Comparison of ENCODE assay signal across 1 cellular context in genomic region chr16:71837150-71837549, GRCh38.
TF ChIP-seq lines count a peak whose summit lies in the region.

No MANE protein-coding gene starts in this region.

TF ChIP-seq in K562, 482 proteins besides CTCF, POLR2A, EP300 and RAD21 (continued from another document and continues in another):
- TF ChIP-seq, protein P1, sequence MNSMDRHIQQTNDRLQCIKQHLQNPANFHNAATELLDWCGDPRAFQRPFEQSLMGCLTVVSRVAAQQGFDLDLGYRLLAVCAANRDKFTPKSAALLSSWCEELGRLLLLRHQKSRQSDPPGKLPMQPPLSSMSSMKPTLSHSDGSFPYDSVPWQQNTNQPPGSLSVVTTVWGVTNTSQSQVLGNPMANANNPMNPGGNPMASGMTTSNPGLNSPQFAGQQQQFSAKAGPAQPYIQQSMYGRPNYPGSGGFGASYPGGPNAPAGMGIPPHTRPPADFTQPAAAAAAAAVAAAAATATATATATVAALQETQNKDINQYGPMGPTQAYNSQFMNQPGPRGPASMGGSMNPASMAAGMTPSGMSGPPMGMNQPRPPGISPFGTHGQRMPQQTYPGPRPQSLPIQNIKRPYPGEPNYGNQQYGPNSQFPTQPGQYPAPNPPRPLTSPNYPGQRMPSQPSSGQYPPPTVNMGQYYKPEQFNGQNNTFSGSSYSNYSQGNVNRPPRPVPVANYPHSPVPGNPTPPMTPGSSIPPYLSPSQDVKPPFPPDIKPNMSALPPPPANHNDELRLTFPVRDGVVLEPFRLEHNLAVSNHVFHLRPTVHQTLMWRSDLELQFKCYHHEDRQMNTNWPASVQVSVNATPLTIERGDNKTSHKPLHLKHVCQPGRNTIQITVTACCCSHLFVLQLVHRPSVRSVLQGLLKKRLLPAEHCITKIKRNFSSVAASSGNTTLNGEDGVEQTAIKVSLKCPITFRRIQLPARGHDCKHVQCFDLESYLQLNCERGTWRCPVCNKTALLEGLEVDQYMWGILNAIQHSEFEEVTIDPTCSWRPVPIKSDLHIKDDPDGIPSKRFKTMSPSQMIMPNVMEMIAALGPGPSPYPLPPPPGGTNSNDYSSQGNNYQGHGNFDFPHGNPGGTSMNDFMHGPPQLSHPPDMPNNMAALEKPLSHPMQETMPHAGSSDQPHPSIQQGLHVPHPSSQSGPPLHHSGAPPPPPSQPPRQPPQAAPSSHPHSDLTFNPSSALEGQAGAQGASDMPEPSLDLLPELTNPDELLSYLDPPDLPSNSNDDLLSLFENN (IDR thresholded peaks at IDR 0.05; ENCODE audit: low read depth in 2 of 2, low read length in 2 of 2) = peak in 1 of 2 experiments; percentile 51; a peak in 1 of 4 replicates
- TF ChIP-seq PHB (CRISPR knock-in tag; IDR thresholded peaks at IDR 0.05) (no peak), KAT7 (CRISPR knock-in tag; IDR thresholded peaks at IDR 0.05; ENCODE audit: borderline replicate concordance) (no peak), TRIM24 (IDR thresholded peaks at IDR 0.05) (peak; percentile 49 to 74; a peak in 1 of 4 replicates), ZNF780A (CRISPR knock-in tag; IDR thresholded peaks at IDR 0.05) (no peak), POLR2AphosphoS5 (IDR thresholded peaks at IDR 0.05; ENCODE audit: control insufficient read depth, insufficient read depth, low read depth, low read length) (peak; percentile 57; the same call in 1 of the 2 replicates), CREB3 (tag; conservative IDR thresholded peaks at IDR 0.05; ENCODE audit: low read depth) (no peak), NEUROD1 (IDR thresholded peaks at IDR 0.05; ENCODE audit: borderline replicate concordance, low read depth, low read length, partially characterized antibody) (no peak), HMGN3 (IDR thresholded peaks at IDR 0.05; ENCODE audit: borderline replicate concordance, extremely low read depth, insufficient read length, low read depth, low read length) (no peak), ZNF431 (CRISPR knock-in tag; IDR thresholded peaks at IDR 0.05) (no peak), NFRKB (IDR thresholded peaks at IDR 0.05; ENCODE audit: low read depth) (no peak), CREBBP (IDR thresholded peaks at IDR 0.05; ENCODE audit: low read depth, low read length) (no peak), EGR1 (conservative IDR thresholded peaks at IDR 0.05) (no peak), KDM2B (CRISPR knock-in tag; IDR thresholded peaks at IDR 0.05) (no peak), ZNF146 (CRISPR knock-in tag; IDR thresholded peaks at IDR 0.05; ENCODE audit: unreplicated experiment) (no peak), SMARCA4 (IDR thresholded peaks at IDR 0.05) (peak; percentile 79), MAFK (IDR thresholded peaks at IDR 0.05; ENCODE audit: low read length) (peak; percentile 52; the same call in 1 of the 2 replicates), NFE2L1 (tag; IDR thresholded peaks at IDR 0.05; ENCODE audit: borderline replicate concordance, low read depth) (no peak), NBN (IDR thresholded peaks at IDR 0.05; ENCODE audit: low read depth) (no peak), KLF16 (IDR thresholded peaks at IDR 0.05) (no peak; the same call in 1 of the 2 replicates), CEBPB (tag; IDR thresholded peaks at IDR 0.05) (0 out of 2 replicates have a peak, but pooled peaks have one; percentile 14), GTF2E2 (tag; IDR thresholded peaks at IDR 0.05) (no peak), SLC30A9 (CRISPR knock-in tag; IDR thresholded peaks at IDR 0.05) (no peak), GMEB1 (CRISPR knock-in tag; IDR thresholded peaks at IDR 0.05) (0 out of 2 replicates have a peak, but pooled peaks have one; percentile 14), FOXA3 (CRISPR knock-in tag; conservative IDR thresholded peaks at IDR 0.05 in 1 of 2, IDR thresholded peaks at IDR 0.05 in 1 of 2) (peak in 1 of 2 experiments; percentile 38; a peak in 1 of 4 replicates), TAF15 (IDR thresholded peaks at IDR 0.05; ENCODE audit: low read depth, low read length) (no peak), TEAD4 (IDR thresholded peaks at IDR 0.05; ENCODE audit: low read length) (peak; percentile 89), TEAD4 (CRISPR knock-in tag; IDR thresholded peaks at IDR 0.05; ENCODE audit: borderline replicate concordance) (no peak), SMAD4 (CRISPR knock-in tag; conservative IDR thresholded peaks at IDR 0.05) (0 out of 2 replicates have a peak, but pooled peaks have one; percentile 21), EP400 (IDR thresholded peaks at IDR 0.05) (0 out of 2 replicates have a peak, but pooled peaks have one; percentile 22), FOXM1 (IDR thresholded peaks at IDR 0.05; ENCODE audit: low read depth) (peak; percentile 26; the same call in 1 of the 2 replicates), FOXM1 (CRISPR knock-in tag; IDR thresholded peaks at IDR 0.05; ENCODE audit: low read depth) (no peak), COPS2 (conservative IDR thresholded peaks at IDR 0.05) (no peak), KDM1A (IDR thresholded peaks at IDR 0.05) (0 out of 4 replicates have a peak, but pooled peaks of 1 of the 2 experiments have one; percentile 24), RB1 (IDR thresholded peaks at IDR 0.05; ENCODE audit: low read depth) (no peak), ZNF316 (IDR thresholded peaks at IDR 0.05) (peak; percentile 91), MAZ (CRISPR knock-in tag; conservative IDR thresholded peaks at IDR 0.05 in 1 of 2, IDR thresholded peaks at IDR 0.05 in 1 of 2) (0 out of 4 replicates have a peak, but pooled peaks of 1 of the 2 experiments have one; percentile 28), LARP7 (IDR thresholded peaks at IDR 0.05) (no peak), ELK3 (CRISPR knock-in tag; IDR thresholded peaks at IDR 0.05) (no peak), C11orf30 (IDR thresholded peaks at IDR 0.05; ENCODE audit: low read depth) (peak; percentile 86), ILF3 (IDR thresholded peaks at IDR 0.05; ENCODE audit: borderline replicate concordance) (no peak), MLLT1 (IDR thresholded peaks at IDR 0.05) (no peak), MCM5 (IDR thresholded peaks at IDR 0.05; ENCODE audit: low read depth) (no peak), MCM3 (IDR thresholded peaks at IDR 0.05) (no peak), FOXA1 (IDR thresholded peaks at IDR 0.05; ENCODE audit: borderline replicate concordance) (no peak), XRCC4 (IDR thresholded peaks at IDR 0.05; ENCODE audit: extremely low read depth, insufficient read depth, insufficient read length) (no peak), ATF1 (CRISPR knock-in tag; IDR thresholded peaks at IDR 0.05) (no peak), ATF1 (tag; IDR thresholded peaks at IDR 0.05) (no peak), SAFB2 (IDR thresholded peaks at IDR 0.05; ENCODE audit: borderline replicate concordance, low read depth, low read length, severe bottlenecking) (no peak), RFX1 (IDR thresholded peaks at IDR 0.05) (no peak)
- TF ChIP-seq, protein P2, sequence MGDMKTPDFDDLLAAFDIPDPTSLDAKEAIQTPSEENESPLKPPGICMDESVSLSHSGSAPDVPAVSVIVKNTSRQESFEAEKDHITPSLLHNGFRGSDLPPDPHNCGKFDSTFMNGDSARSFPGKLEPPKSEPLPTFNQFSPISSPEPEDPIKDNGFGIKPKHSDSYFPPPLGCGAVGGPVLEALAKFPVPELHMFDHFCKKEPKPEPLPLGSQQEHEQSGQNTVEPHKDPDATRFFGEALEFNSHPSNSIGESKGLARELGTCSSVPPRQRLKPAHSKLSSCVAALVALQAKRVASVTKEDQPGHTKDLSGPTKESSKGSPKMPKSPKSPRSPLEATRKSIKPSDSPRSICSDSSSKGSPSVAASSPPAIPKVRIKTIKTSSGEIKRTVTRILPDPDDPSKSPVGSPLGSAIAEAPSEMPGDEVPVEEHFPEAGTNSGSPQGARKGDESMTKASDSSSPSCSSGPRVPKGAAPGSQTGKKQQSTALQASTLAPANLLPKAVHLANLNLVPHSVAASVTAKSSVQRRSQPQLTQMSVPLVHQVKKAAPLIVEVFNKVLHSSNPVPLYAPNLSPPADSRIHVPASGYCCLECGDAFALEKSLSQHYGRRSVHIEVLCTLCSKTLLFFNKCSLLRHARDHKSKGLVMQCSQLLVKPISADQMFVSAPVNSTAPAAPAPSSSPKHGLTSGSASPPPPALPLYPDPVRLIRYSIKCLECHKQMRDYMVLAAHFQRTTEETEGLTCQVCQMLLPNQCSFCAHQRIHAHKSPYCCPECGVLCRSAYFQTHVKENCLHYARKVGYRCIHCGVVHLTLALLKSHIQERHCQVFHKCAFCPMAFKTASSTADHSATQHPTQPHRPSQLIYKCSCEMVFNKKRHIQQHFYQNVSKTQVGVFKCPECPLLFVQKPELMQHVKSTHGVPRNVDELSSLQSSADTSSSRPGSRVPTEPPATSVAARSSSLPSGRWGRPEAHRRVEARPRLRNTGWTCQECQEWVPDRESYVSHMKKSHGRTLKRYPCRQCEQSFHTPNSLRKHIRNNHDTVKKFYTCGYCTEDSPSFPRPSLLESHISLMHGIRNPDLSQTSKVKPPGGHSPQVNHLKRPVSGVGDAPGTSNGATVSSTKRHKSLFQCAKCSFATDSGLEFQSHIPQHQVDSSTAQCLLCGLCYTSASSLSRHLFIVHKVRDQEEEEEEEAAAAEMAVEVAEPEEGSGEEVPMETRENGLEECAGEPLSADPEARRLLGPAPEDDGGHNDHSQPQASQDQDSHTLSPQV (IDR thresholded peaks at IDR 0.05) = no peak
- TF ChIP-seq, protein P3, sequence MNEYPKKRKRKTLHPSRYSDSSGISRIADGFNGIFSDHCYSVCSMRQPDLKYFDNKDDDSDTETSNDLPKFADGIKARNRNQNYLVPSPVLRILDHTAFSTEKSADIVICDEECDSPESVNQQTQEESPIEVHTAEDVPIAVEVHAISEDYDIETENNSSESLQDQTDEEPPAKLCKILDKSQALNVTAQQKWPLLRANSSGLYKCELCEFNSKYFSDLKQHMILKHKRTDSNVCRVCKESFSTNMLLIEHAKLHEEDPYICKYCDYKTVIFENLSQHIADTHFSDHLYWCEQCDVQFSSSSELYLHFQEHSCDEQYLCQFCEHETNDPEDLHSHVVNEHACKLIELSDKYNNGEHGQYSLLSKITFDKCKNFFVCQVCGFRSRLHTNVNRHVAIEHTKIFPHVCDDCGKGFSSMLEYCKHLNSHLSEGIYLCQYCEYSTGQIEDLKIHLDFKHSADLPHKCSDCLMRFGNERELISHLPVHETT (CRISPR knock-in tag; conservative IDR thresholded peaks at IDR 0.05 in 1 of 2, IDR thresholded peaks at IDR 0.05 in 1 of 2) = no peak
- TF ChIP-seq, protein P4, sequence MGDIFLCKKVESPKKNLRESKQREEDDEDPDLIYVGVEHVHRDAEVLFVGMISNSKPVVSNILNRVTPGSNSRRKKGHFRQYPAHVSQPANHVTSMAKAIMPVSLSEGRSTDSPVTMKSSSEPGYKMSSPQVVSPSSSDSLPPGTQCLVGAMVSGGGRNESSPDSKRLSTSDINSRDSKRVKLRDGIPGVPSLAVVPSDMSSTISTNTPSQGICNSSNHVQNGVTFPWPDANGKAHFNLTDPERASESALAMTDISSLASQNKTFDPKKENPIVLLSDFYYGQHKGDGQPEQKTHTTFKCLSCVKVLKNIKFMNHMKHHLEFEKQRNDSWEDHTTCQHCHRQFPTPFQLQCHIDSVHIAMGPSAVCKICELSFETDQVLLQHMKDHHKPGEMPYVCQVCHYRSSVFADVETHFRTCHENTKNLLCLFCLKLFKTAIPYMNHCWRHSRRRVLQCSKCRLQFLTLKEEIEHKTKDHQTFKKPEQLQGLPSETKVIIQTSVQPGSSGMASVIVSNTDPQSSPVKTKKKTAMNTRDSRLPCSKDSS (IDR thresholded peaks at IDR 0.05; ENCODE audit: low read depth, partially characterized antibody) = no peak
